ENCODE assay signal across 15 cellular contexts in genomic region chr21:45617021-45617930, GRCh38. TPM values are rescaled to one million over a fixed set of nuclear protein-coding genes. Genes with fewer than 3 reads are reported as not detected.
DNase-seq lines count a peak whose midpoint lies in the region; ATAC-seq and TF ChIP-seq lines count a peak whose summit lies in the region.
"Had no signal": no experiment of that assay in that cellular context is flagged by ENCODE, and none has a peak within 500 bp of the region (broad histone marks: within the 10 kb centered on the region; RNA-seq: fewer than 3 reads in every experiment).

No MANE protein-coding gene starts in this region.

- DNase-seq in CD14-positive monocyte (ENCODE audit: low spot score) (peak; percentile 36), H9 (peak; percentile 53), caudate nucleus (lab: John Stamatoyannopoulos, UW) (no peak), neural crest cell (ENCODE audit: low read depth, low spot score) (no peak), natural killer cell (no peak), tibial nerve (ENCODE audit: low spot score in 2 of 2) (no peak), NCI-H226 (no peak), foreskin fibroblast (no peak)
- DNase-seq: heart right ventricle, NCI-H1105 had no signal

- no peak overlapping the region for H4K8ac ChIP-seq in H9 (replicated peaks; ENCODE audit: insufficient read length, low read depth, low read length)

- H3K4ac ChIP-seq in H9 (ENCODE audit: low read depth, low read length), result no peak overlapping the region

- no peak overlapping the region for H3K9ac ChIP-seq in H9 (ENCODE audit: extremely low read depth, insufficient read length, low read length)

- H3K27ac ChIP-seq in H9 (ENCODE audit: insufficient read length, low read depth, low read length) (no peak overlapping the region), caudate nucleus (ENCODE audit: low read depth, low read length) (peak overlapping the region; percentile 36), tibial nerve (no peak overlapping the region)
- H3K27ac ChIP-seq: cardiac muscle cell, heart right ventricle, right atrium auricular region, suprapubic skin had no signal

- ATAC-seq in natural killer cell, result no peak

- peaks cover 2% of the 10 kb centered on the region; the same call in 1 of the 2 replicates for H3K79me2 ChIP-seq in H9 (ENCODE audit: insufficient read depth, low read length)

- H4K91ac ChIP-seq in H9 (ENCODE audit: insufficient read length, low read depth, low read length), result no peak overlapping the region

- H3K79me1 ChIP-seq in H9 (ENCODE audit: insufficient read depth, low read depth, low read length, poor library complexity, severe bottlenecking), result no peaks in the 10 kb centered on the region

- no peaks in the 10 kb centered on the region for H3K36me3 ChIP-seq in tibial nerve
- H3K36me3 ChIP-seq: cardiac muscle cell, heart right ventricle, right atrium auricular region, suprapubic skin had no signal

- no peak overlapping the region for H3T11ph ChIP-seq in H9 (ENCODE audit: low read length)

- H3K4me3 ChIP-seq in tibial nerve (no peak overlapping the region), foreskin fibroblast (ENCODE audit: low read depth in 1 of 2, low read length in 2 of 2) (no peak overlapping the region)
- H3K4me3 ChIP-seq: cardiac muscle cell, heart right ventricle, right atrium auricular region, suprapubic skin had no signal

- H3K4me2 ChIP-seq in H9 (ENCODE audit: insufficient read depth, insufficient read length, low read length), result no peak overlapping the region

- no peak overlapping the region for H2BK120ac ChIP-seq in H9 (ENCODE audit: low read depth, low read length, poor library complexity, severe bottlenecking)

- H4K5ac ChIP-seq in H9 (ENCODE audit: insufficient read length, low read depth, low read length), result no peak overlapping the region

- no peak overlapping the region for H3K56ac ChIP-seq in H9 (ENCODE audit: insufficient read length, low read depth, low read length)

- no peak overlapping the region for H2BK12ac ChIP-seq in H9 (ENCODE audit: insufficient read length, low read depth, low read length)

- WGBS in H9 (ENCODE audit: extremely low coverage, insufficient read length, low lambda C conversion rate), result no CpG with 5 or more reads among the region's 19 CpGs
- WGBS in tibial nerve, 2 donors, result 63 to 70% methylated on average over 19 of the region's 19 CpGs

- TF ChIP-seq EP300 in tibial nerve (IDR thresholded peaks at IDR 0.05), result no peak

- H3K27me3 ChIP-seq in H9 (ENCODE audit: insufficient read depth, low read length) (no peaks in the 10 kb centered on the region), tibial nerve (peaks cover 0 to 33% of the 10 kb centered on the region in 2 donors)
- H3K27me3 ChIP-seq: cardiac muscle cell, right atrium auricular region had no signal

- TF ChIP-seq CTCF in CD14-positive monocyte (IDR thresholded peaks at IDR 0.05), result no peak
- TF ChIP-seq CTCF in H9 (conservative IDR thresholded peaks at IDR 0.05), result peak; percentile 30; the same call in 2 of the 3 replicates
- TF ChIP-seq CTCF in neural crest cell (conservative IDR thresholded peaks at IDR 0.05), result no peak
- no peak for TF ChIP-seq CTCF in natural killer cell (IDR thresholded peaks at IDR 0.05)
- no peak for TF ChIP-seq CTCF in tibial nerve (IDR thresholded peaks at IDR 0.05)
- no peak for TF ChIP-seq CTCF in foreskin fibroblast (IDR thresholded peaks at IDR 0.05; ENCODE audit: low read depth, low read length)

- H3K18ac ChIP-seq in H9 (ENCODE audit: insufficient read length, low read depth, low read length), result no peak overlapping the region

- no peak overlapping the region for H2BK5ac ChIP-seq in H9 (ENCODE audit: insufficient read length, low read length)

- no peak for TF ChIP-seq POLR2A in tibial nerve (IDR thresholded peaks at IDR 0.05)

- H3K36me3 Mint-ChIP-seq in CD14-positive monocyte, result no peaks in the 10 kb centered on the region
- no peaks in the 10 kb centered on the region for H3K36me3 Mint-ChIP-seq in H9 (ENCODE audit: insufficient read depth in 1 of 3, low read depth in 3 of 3)
- no peaks in the 10 kb centered on the region for H3K36me3 Mint-ChIP-seq in neural crest cell (ENCODE audit: low read depth)
- no peaks in the 10 kb centered on the region for H3K36me3 Mint-ChIP-seq in natural killer cell
- H3K36me3 Mint-ChIP-seq: mesothelial cell of epicardium had no signal

- H3K4me3 Mint-ChIP-seq in CD14-positive monocyte (peak overlapping the region in 1 of 2 donors; percentile 76), H9 (peak overlapping the region in 1 of 2 experiments; percentile 48; a peak in 1 of 5 replicates), neural crest cell (no peak overlapping the region), natural killer cell (no peak overlapping the region)
- H3K4me3 Mint-ChIP-seq: mesothelial cell of epicardium had no signal

- no peak overlapping the region for H2BK20ac ChIP-seq in H9 (ENCODE audit: low read depth, low read length, poor library complexity, severe bottlenecking)

- H3K27ac Mint-ChIP-seq in CD14-positive monocyte (no peak overlapping the region), H9 (peak overlapping the region in 1 of 3 experiments; percentile 64; a peak in 1 of 7 replicates), neural crest cell (ENCODE audit: unreplicated experiment) (peak overlapping the region; percentile 19), natural killer cell (no peak overlapping the region)

- H3K9me3 ChIP-seq in H9 (ENCODE audit: control insufficient read depth, low read depth, low read length) (no peaks in the 10 kb centered on the region), tibial nerve (peaks cover 0 to 9% (median 0%) of the 10 kb centered on the region in 4 donors)
- H3K9me3 ChIP-seq: suprapubic skin had no signal

- no peaks in the 10 kb centered on the region for H3K23me2 ChIP-seq in H9 (ENCODE audit: insufficient read length, low read depth, low read length, poor library complexity, severe bottlenecking)

- H3K14ac ChIP-seq in H9 (ENCODE audit: insufficient read depth, low read length), result no peak overlapping the region

- intact Hi-C loops in CD14-positive monocyte (cut with micrococcal nuclease) (no loop called here), natural killer cell (cut with micrococcal nuclease) (no loop called here)

- H3K9me3 Mint-ChIP-seq in CD14-positive monocyte (peaks cover 5 to 18% (median 12%) of the 10 kb centered on the region in 7 donors), H9 (0 out of 5 replicates have a peak, but pooled peaks cover 0 to 2% of the 10 kb centered on the region in 2 experiments), neural crest cell (no peaks in the 10 kb centered on the region), natural killer cell (no peaks in the 10 kb centered on the region)
- H3K9me3 Mint-ChIP-seq: mesothelial cell of epicardium had no signal

- no peak overlapping the region for H2AK5ac ChIP-seq in H9 (ENCODE audit: insufficient read length, low read length)

- no peaks in the 10 kb centered on the region for H4K20me1 ChIP-seq in H9 (ENCODE audit: control insufficient read depth, insufficient read depth, insufficient read length)

- H3K23ac ChIP-seq in H9 (ENCODE audit: insufficient read length, low read depth, low read length), result no peak overlapping the region

- no peak overlapping the region for H2AFZ ChIP-seq in H9 (ENCODE audit: low read length)

- H3K4me1 ChIP-seq in H9 (ENCODE audit: insufficient read depth, low read length) (no peaks in the 10 kb centered on the region), tibial nerve (no peaks in the 10 kb centered on the region)
- H3K4me1 ChIP-seq: right atrium auricular region, suprapubic skin had no signal

- H3K4me1 Mint-ChIP-seq in CD14-positive monocyte (peaks cover 37% of the 10 kb centered on the region), H9 (peaks cover 11 to 12% of the 10 kb centered on the region in 2 experiments), neural crest cell (peaks cover 10% of the 10 kb centered on the region), natural killer cell (peaks cover 13 to 23% of the 10 kb centered on the region in 2 donors)

- no peak overlapping the region for H2BK15ac ChIP-seq in H9 (ENCODE audit: low read depth, low read length)

- H3K27me3 Mint-ChIP-seq in CD14-positive monocyte (ENCODE audit: low read depth in 3 of 3) (peaks cover 6 to 12% (median 6%) of the 10 kb centered on the region in 3 donors), H9 (ENCODE audit: low read depth) (peaks cover 17% of the 10 kb centered on the region), neural crest cell (ENCODE audit: low read depth) (peaks cover 7% of the 10 kb centered on the region), natural killer cell (ENCODE audit: low read depth in 2 of 2) (peaks cover 10 to 26% of the 10 kb centered on the region in 2 donors)

RNA-seq across cellular contexts. Expression of gene PCBP3, which starts 26.2 kb away (rescaled TPM):
- under 1 TPM in 1 of 2 donors, not detected in 1; 0.34 TPM for polyA plus RNA-seq in CD14-positive monocyte
- total RNA-seq in H9 (2021) (10.8 and 10.9 TPM in 2 replicates), neural crest cell (5.1 and 5.6 TPM in 2 replicates), natural killer cell (1 to 10 TPM in 1 of 3 donors, under 1 TPM in 2; 0.50 to 3.0 (median 0.52) TPM), tibial nerve (10 to 100 TPM in 2 of 4 donors, 1 to 10 TPM in 2; 4.2 to 13.4 (median 9.6) TPM)
- total RNA-seq: SK-MEL-5 had no signal

Comparison
In these comparisons a context has a peak if more than half of its experiments do, and no peak if none do; other contexts are left out.
1. DNase-seq: peak in CD14-positive monocyte (single experiment) and H9 (single experiment); none in caudate nucleus (0 of 61), neural crest cell (single experiment), natural killer cell (single experiment), tibial nerve (0 of 2), NCI-H226 (single experiment) and foreskin fibroblast (0 of 2).